In genomic region chr17:3529817-3530741, GRCh38 we compare ENCODE assay signal across 1 cellular context.
TF ChIP-seq lines count a peak whose summit lies in the region.

No MANE protein-coding gene starts in this region.

TF ChIP-seq in HepG2, 621 proteins besides CTCF, POLR2A, EP300 and RAD21 (continued from another document and continues in another):
- TF ChIP-seq ARID4A (CRISPR knock-in tag; IDR thresholded peaks at IDR 0.05; ENCODE audit: borderline replicate concordance) (no peak), SAFB2 (CRISPR knock-in tag; IDR thresholded peaks at IDR 0.05; ENCODE audit: borderline replicate concordance, low read depth) (no peak), TEAD2 (CRISPR knock-in tag; IDR thresholded peaks at IDR 0.05) (no peak), ARNT2 (CRISPR knock-in tag; IDR thresholded peaks at IDR 0.05; ENCODE audit: low read depth) (no peak), HES4 (CRISPR knock-in tag; IDR thresholded peaks at IDR 0.05; ENCODE audit: borderline replicate concordance) (no peak), ARID3A (IDR thresholded peaks at IDR 0.05; ENCODE audit: low read depth, low read length) (no peak), KLF6 (CRISPR knock-in tag; IDR thresholded peaks at IDR 0.05) (no peak), MAF1 (CRISPR knock-in tag; IDR thresholded peaks at IDR 0.05; ENCODE audit: borderline replicate concordance) (no peak), PHF21A (CRISPR knock-in tag; IDR thresholded peaks at IDR 0.05) (peak; percentile 63; the same call in 1 of the 2 replicates), MED1 (CRISPR knock-in tag; IDR thresholded peaks at IDR 0.05) (no peak; the same call in 1 of the 2 replicates), FOXA3 (CRISPR knock-in tag; IDR thresholded peaks at IDR 0.05) (no peak), KDM5B (CRISPR knock-in tag; IDR thresholded peaks at IDR 0.05; ENCODE audit: borderline replicate concordance) (no peak; the same call in 1 of the 2 replicates), RCOR2 (CRISPR knock-in tag; IDR thresholded peaks at IDR 0.05) (no peak), CAMTA2 (CRISPR knock-in tag; IDR thresholded peaks at IDR 0.05; ENCODE audit: borderline replicate concordance) (no peak), ZNF382 (CRISPR knock-in tag; IDR thresholded peaks at IDR 0.05; ENCODE audit: borderline replicate concordance) (no peak), U2AF2 (IDR thresholded peaks at IDR 0.05; ENCODE audit: low read depth, low read length) (no peak), ZNF761 (CRISPR knock-in tag; conservative IDR thresholded peaks at IDR 0.05) (no peak), ZBTB39 (CRISPR knock-in tag; IDR thresholded peaks at IDR 0.05) (no peak), ZNF292 (CRISPR knock-in tag; IDR thresholded peaks at IDR 0.05; ENCODE audit: borderline replicate concordance, low read depth) (peak; percentile 68; the same call in 1 of the 2 replicates), ZNF816 (CRISPR knock-in tag; IDR thresholded peaks at IDR 0.05; ENCODE audit: borderline replicate concordance) (no peak), KLF9 (CRISPR knock-in tag; IDR thresholded peaks at IDR 0.05; ENCODE audit: low read depth) (no peak), ZNF709 (CRISPR knock-in tag; IDR thresholded peaks at IDR 0.05) (peak; percentile 17; the same call in 1 of the 2 replicates), ZSCAN31 (CRISPR knock-in tag; IDR thresholded peaks at IDR 0.05; ENCODE audit: low read depth) (no peak), PBX3 (CRISPR knock-in tag; IDR thresholded peaks at IDR 0.05; ENCODE audit: borderline replicate concordance) (no peak), THAP7 (CRISPR knock-in tag; IDR thresholded peaks at IDR 0.05) (peak; percentile 81; the same call in 1 of the 2 replicates), GLI4 (CRISPR knock-in tag; IDR thresholded peaks at IDR 0.05; ENCODE audit: borderline replicate concordance) (no peak), CENPX (CRISPR knock-in tag; IDR thresholded peaks at IDR 0.05) (no peak), PAF1 (CRISPR knock-in tag; IDR thresholded peaks at IDR 0.05) (no peak), DRAP1 (CRISPR knock-in tag; IDR thresholded peaks at IDR 0.05) (no peak), ZBTB21 (CRISPR knock-in tag; IDR thresholded peaks at IDR 0.05) (no peak), ZNF703 (CRISPR knock-in tag; IDR thresholded peaks at IDR 0.05; ENCODE audit: borderline replicate concordance) (no peak), PRMT3 (CRISPR knock-in tag; IDR thresholded peaks at IDR 0.05; ENCODE audit: borderline replicate concordance, low read depth) (no peak), CENPBD1 (CRISPR knock-in tag; IDR thresholded peaks at IDR 0.05; ENCODE audit: borderline replicate concordance, low read depth) (no peak), ZNF496 (CRISPR knock-in tag; IDR thresholded peaks at IDR 0.05; ENCODE audit: insufficient replicate concordance) (no peak), ATF4 (CRISPR knock-in tag; IDR thresholded peaks at IDR 0.05) (no peak), ZNF580 (CRISPR knock-in tag; IDR thresholded peaks at IDR 0.05; ENCODE audit: borderline replicate concordance, low read depth) (no peak; the same call in 1 of the 2 replicates), THRA (CRISPR knock-in tag; IDR thresholded peaks at IDR 0.05; ENCODE audit: borderline replicate concordance) (no peak; the same call in 1 of the 2 replicates), HMGXB3 (CRISPR knock-in tag; IDR thresholded peaks at IDR 0.05; ENCODE audit: borderline replicate concordance) (no peak), ZBTB25 (CRISPR knock-in tag; IDR thresholded peaks at IDR 0.05) (no peak), JDP2 (CRISPR knock-in tag; IDR thresholded peaks at IDR 0.05; ENCODE audit: borderline replicate concordance) (no peak), SNAI1 (CRISPR knock-in tag; IDR thresholded peaks at IDR 0.05; ENCODE audit: borderline replicate concordance) (no peak)
